In the genomic region with DNA sequence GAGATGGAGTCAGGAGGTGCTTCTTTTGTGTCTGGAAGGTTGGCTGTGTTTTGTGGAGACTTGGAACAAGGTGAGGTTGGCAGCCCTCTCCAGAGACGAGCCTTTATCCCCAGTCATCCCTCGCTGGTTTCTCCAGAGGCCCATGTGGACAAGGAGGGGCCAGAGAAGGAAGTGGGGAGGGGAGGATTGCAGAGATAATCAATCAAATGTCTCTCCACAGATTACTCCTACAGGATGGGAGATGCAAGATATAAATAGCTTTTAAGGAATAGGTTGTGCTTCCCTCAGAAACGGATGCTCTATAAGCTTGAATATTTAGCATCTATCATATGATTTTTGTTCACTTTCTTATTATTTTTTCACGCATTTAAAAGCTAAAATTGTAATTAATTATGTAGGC, we compare ENCODE assay signal across 34 cellular contexts.
"Had no signal": no experiment of that assay in that cellular context is flagged by ENCODE, and none has a peak within 500 bp of the region (broad histone marks: within the 10 kb centered on the region; RNA-seq: fewer than 3 reads in every experiment).

No MANE protein-coding gene starts in this region.

- DNase-seq: activated CD4-positive, alpha-beta T cell treated with anti-CD3 and anti-CD28 coated beads for 36 hours; activated CD4-positive, alpha-beta T cell treated with anti-CD3 and anti-CD28 coated beads, Interleukin-2, amount 10 ng/mL, durations not matched to agents 7 days and 5 days; activated CD4-positive, alpha-beta T cell treated with anti-CD3 and anti-CD28 coated beads, Interleukin-2, amount 50 U/mL, for 48 hours; activated CD8-positive, alpha-beta T cell treated with anti-CD3 and anti-CD28 coated beads, Interleukin-2, amount 10 ng/mL, durations not matched to agents 7 days and 5 days; activated gamma-delta T cell treated with Interleukin-2 at 50 U/mL for 16 hours; activated naive CD4-positive, alpha-beta T cell treated with anti-CD3 and anti-CD28 coated beads, Interleukin-2, amount 10 ng/mL, durations not matched to agents 7 days and 5 days; activated naive CD8-positive, alpha-beta T cell treated with anti-CD3 and anti-CD28 coated beads for 36 hours; activated T-cell treated with anti-CD3 and anti-CD28 coated beads, Interleukin-2, amount 50 U/mL, for 4 hours; body of pancreas; caudate nucleus; cerebellar nuclear complex; Kasumi-1; KBM-7; MG63; NCI-H1048; NCI-H1436 treated with DMSO at 0.1 percent for 48 hours; NCI-H1694 treated with DMSO at 0.1 percent for 48 hours; NCI-H2029; NCI-H345; NCI-H524 treated with DMSO at 0.1 percent for 48 hours; NCI-H748 treated with DMSO at 0.1 percent for 48 hours; Peyer's patch; RPMI8226; SHP77 treated with DMSO at 0.1 percent for 48 hours; SK-N-SH had no signal

- H3K9me3 ChIP-seq: body of pancreas, MG63, Peyer's patch, SJSA1, SK-N-SH had no signal

- FAIRE-seq: astrocyte, bronchial epithelial cell, TTC549 had no signal

- H3K36me3 Mint-ChIP-seq: activated naive CD4-positive, alpha-beta T cell treated with anti-CD3 and anti-CD28 coated beads, Interleukin-2, amount 10 ng/mL, durations not matched to agents 7 days and 5 days; activated naive CD8-positive, alpha-beta T cell treated with anti-CD3 and anti-CD28 coated beads for 36 hours; WTC11 had no signal

- H3K9ac ChIP-seq: SK-N-SH had no signal

- ATAC-seq: activated CD4-positive, alpha-beta T cell treated with anti-CD3 and anti-CD28 coated beads for 36 hours; activated CD4-positive, CD25-positive, alpha-beta regulatory T cell treated with anti-CD3 and anti-CD28 coated beads, Interleukin-2, amount 50 U/mL, for 24 hours; activated CD8-positive, alpha-beta T cell treated with anti-CD3 and anti-CD28 coated beads, Interleukin-2, amount 10 ng/mL, durations not matched to agents 7 days and 5 days; activated T-cell treated with anti-CD3 and anti-CD28 coated beads, Interleukin-2, amount 50 U/mL, for 4 hours; body of pancreas; WTC11 had no signal

- H3K4me3 ChIP-seq: body of pancreas, MG63, Peyer's patch, SJSA1 had no signal

- H3K27me3 Mint-ChIP-seq: activated CD4-positive, alpha-beta T cell treated with anti-CD3 and anti-CD28 coated beads for 36 hours had no signal

- H3K4me1 ChIP-seq: body of pancreas, Peyer's patch, SJSA1 had no signal

- H3K9me3 Mint-ChIP-seq: activated CD4-positive, alpha-beta T cell treated with anti-CD3 and anti-CD28 coated beads, Interleukin-2, amount 10 ng/mL, durations not matched to agents 7 days and 5 days; activated naive CD4-positive, alpha-beta T cell treated with anti-CD3 and anti-CD28 coated beads, Interleukin-2, amount 10 ng/mL, durations not matched to agents 7 days and 5 days; activated naive CD8-positive, alpha-beta T cell treated with anti-CD3 and anti-CD28 coated beads for 36 hours; activated T-cell treated with anti-CD3 and anti-CD28 coated beads, Interleukin-2, amount 50 U/mL, for 4 hours; activated T-helper 1 cell treated with anti-CD3 and anti-CD28 coated beads, Interleukin-12 subunit alpha, Interleukin-12 subunit beta, Interleukin-2, Interleukin-4 antibody, amounts not matched to agents 30 ng/mL and 10 ng/mL and 1 ng/mL, durations not matched to agents 14 hours and 24 hours and 36 hours; T-helper 1 cell treated with Interleukin-12 subunit alpha and Interleukin-12 subunit beta and Interleukin-4 antibody, amounts not matched to agents 30 μg/mL and 1 μg/mL, for 36 hours; T-helper 2 cell treated with Interferon-gamma antibody and Interleukin-4, amounts not matched to agents 5 μg/mL and 100 μg/mL, for 36 hours; WTC11 had no signal

- H3K27me3 ChIP-seq: body of pancreas, MG63, Peyer's patch, SJSA1 had no signal

- H3K4me3 Mint-ChIP-seq: activated CD4-positive, alpha-beta T cell treated with anti-CD3 and anti-CD28 coated beads for 36 hours; activated CD4-positive, alpha-beta T cell treated with anti-CD3 and anti-CD28 coated beads, Interleukin-2, amount 10 ng/mL, durations not matched to agents 7 days and 5 days; activated CD8-positive, alpha-beta T cell treated with anti-CD3 and anti-CD28 coated beads, Interleukin-2, amount 10 ng/mL, durations not matched to agents 7 days and 5 days; activated naive CD4-positive, alpha-beta T cell treated with anti-CD3 and anti-CD28 coated beads, Interleukin-2, amount 10 ng/mL, durations not matched to agents 7 days and 5 days; activated naive CD8-positive, alpha-beta T cell treated with anti-CD3 and anti-CD28 coated beads for 36 hours; activated T-cell treated with anti-CD3 and anti-CD28 coated beads, Interleukin-2, amount 50 U/mL, for 4 hours; activated T-helper 1 cell treated with anti-CD3 and anti-CD28 coated beads, Interleukin-12 subunit alpha, Interleukin-12 subunit beta, Interleukin-2, Interleukin-4 antibody, amounts not matched to agents 30 ng/mL and 10 ng/mL and 1 ng/mL, durations not matched to agents 14 hours and 24 hours and 36 hours; T-helper 1 cell treated with Interleukin-12 subunit alpha and Interleukin-12 subunit beta and Interleukin-4 antibody, amounts not matched to agents 30 μg/mL and 1 μg/mL, for 36 hours; T-helper 2 cell treated with Interferon-gamma antibody and Interleukin-4, amounts not matched to agents 5 μg/mL and 100 μg/mL, for 36 hours; WTC11 had no signal

- H3K4me2 ChIP-seq: SK-N-SH had no signal

- H3K27ac ChIP-seq: body of pancreas, Peyer's patch, SJSA1 had no signal

- H3K27ac Mint-ChIP-seq: activated CD4-positive, alpha-beta T cell treated with anti-CD3 and anti-CD28 coated beads for 36 hours; activated CD4-positive, alpha-beta T cell treated with anti-CD3 and anti-CD28 coated beads, Interleukin-2, amount 10 ng/mL, durations not matched to agents 7 days and 5 days; activated CD8-positive, alpha-beta T cell treated with anti-CD3 and anti-CD28 coated beads, Interleukin-2, amount 10 ng/mL, durations not matched to agents 7 days and 5 days; activated naive CD4-positive, alpha-beta T cell treated with anti-CD3 and anti-CD28 coated beads, Interleukin-2, amount 10 ng/mL, durations not matched to agents 7 days and 5 days; activated naive CD8-positive, alpha-beta T cell treated with anti-CD3 and anti-CD28 coated beads for 36 hours; activated T-helper 1 cell treated with anti-CD3 and anti-CD28 coated beads, Interleukin-12 subunit alpha, Interleukin-12 subunit beta, Interleukin-2, Interleukin-4 antibody, amounts not matched to agents 30 ng/mL and 10 ng/mL and 1 ng/mL, durations not matched to agents 14 hours and 24 hours and 36 hours; T-helper 1 cell treated with Interleukin-12 subunit alpha and Interleukin-12 subunit beta and Interleukin-4 antibody, amounts not matched to agents 30 μg/mL and 1 μg/mL, for 36 hours; T-helper 2 cell treated with Interferon-gamma antibody and Interleukin-4, amounts not matched to agents 5 μg/mL and 100 μg/mL, for 36 hours; WTC11 had no signal

- H3K4me1 Mint-ChIP-seq: activated CD4-positive, alpha-beta T cell treated with anti-CD3 and anti-CD28 coated beads for 36 hours; activated CD4-positive, alpha-beta T cell treated with anti-CD3 and anti-CD28 coated beads, Interleukin-2, amount 10 ng/mL, durations not matched to agents 7 days and 5 days; activated naive CD4-positive, alpha-beta T cell treated with anti-CD3 and anti-CD28 coated beads, Interleukin-2, amount 10 ng/mL, durations not matched to agents 7 days and 5 days had no signal

- H3K36me3 ChIP-seq: MG63, Peyer's patch, SJSA1 had no signal
